ENCODE assay signal across 13 cellular contexts in genomic region chr3:65004316-65004715, GRCh38.
DNase-seq lines count a peak whose midpoint lies in the region; TF ChIP-seq lines count a peak whose summit lies in the region.
"Had no signal": no experiment of that assay in that cellular context is flagged by ENCODE, and none has a peak within 500 bp of the region (broad histone marks: within the 10 kb centered on the region; RNA-seq: fewer than 3 reads in every experiment).

No MANE protein-coding gene starts in this region.

- POLR2A ChIA-PET in BJ (lab: Charles Lee) (interaction anchor here (0.6 kb wide), 1 partner anchor 13 kb away, joined by 3 read pairs; no protein-coding TSS in a partner anchor), GM10248 (lab: Yijun Ruan, JAX) (no interaction called here)

- TF ChIP-seq CTCF in BJ (IDR thresholded peaks at IDR 0.05; ENCODE audit: insufficient read depth, low read depth, low read length) (no peak), mesothelial cell of epicardium (IDR thresholded peaks at IDR 0.05; ENCODE audit: unreplicated experiment) (no peak), GM10248 (IDR thresholded peaks at IDR 0.05; ENCODE audit: control extremely low read depth, extremely low read depth, low read depth, missing control alignments) (no peak), brain microvascular endothelial cell (IDR thresholded peaks at IDR 0.05; ENCODE audit: low read depth, low read length, missing control alignments) (no peak)

- H3K4me3 Mint-ChIP-seq in mesothelial cell of epicardium: no peak overlapping the region
- H3K4me3 Mint-ChIP-seq: CD14-positive monocyte; CD8-positive, alpha-beta T cell had no signal

- in situ Hi-C loops in brain microvascular endothelial cell (cut with HindIII; ENCODE audit: low pct_ligation_motif_present, low sequenced_read_pairs): no loop called here

- H3K4me3 ChIP-seq in BJ (ENCODE audit: low read depth, low read length): no peak overlapping the region
- H3K4me3 ChIP-seq in brain microvascular endothelial cell (ENCODE audit: low read depth, low read length): no peak overlapping the region
- H3K4me3 ChIP-seq: K562 had no signal

- H3K27me3 ChIP-seq in BJ (ENCODE audit: control insufficient read depth, insufficient read depth, low read length): no peaks in the 10 kb centered on the region
- H3K27me3 ChIP-seq in brain microvascular endothelial cell (replicated peaks): no peaks in the 10 kb centered on the region

- DNase-seq in BJ (ENCODE audit: low read depth) (peak; percentile 25), GM03348 (ENCODE audit: low spot score) (peak; percentile 20), caudate nucleus (lab: John Stamatoyannopoulos, UW) (no peak), mesothelial cell of epicardium (ENCODE audit: low spot score in 2 of 2, unreplicated experiment in 2 of 2) (no peak), ecto neural progenitor cell (ENCODE audit: low spot score) (no peak), GM10248 (ENCODE audit: extremely low spot score) (no peak), brain microvascular endothelial cell (no peak)
- DNase-seq in activated effector memory CD4-positive, alpha-beta T cell treated with Interleukin-2 at 50 U/mL for 16 hours: no peak
- DNase-seq: 8988T; CD8-positive, alpha-beta T cell; COR-L47 had no signal

- H3K9me3 Mint-ChIP-seq in mesothelial cell of epicardium: no peaks in the 10 kb centered on the region

- peak overlapping the region; percentile 27 for H3K27ac Mint-ChIP-seq in mesothelial cell of epicardium
- H3K27ac Mint-ChIP-seq: CD14-positive monocyte; CD8-positive, alpha-beta T cell had no signal

- H3K36me3 Mint-ChIP-seq in mesothelial cell of epicardium: no peaks in the 10 kb centered on the region
- H3K36me3 Mint-ChIP-seq: CD14-positive monocyte; CD8-positive, alpha-beta T cell had no signal

- peaks cover 39% of the 10 kb centered on the region for H3K4me1 Mint-ChIP-seq in mesothelial cell of epicardium
- H3K4me1 Mint-ChIP-seq: CD14-positive monocyte had no signal

- no peaks in the 10 kb centered on the region for H3K36me3 ChIP-seq in BJ (ENCODE audit: control insufficient read depth, insufficient read depth, low read length)
- H3K36me3 ChIP-seq in brain microvascular endothelial cell (replicated peaks): no peaks in the 10 kb centered on the region

- CTCF ChIA-PET in BJ (lab: Yijun Ruan, JAX) (interaction anchor here (0.6 kb wide), 1 partner anchor 263 kb away, joined by 3 read pairs; no protein-coding TSS in a partner anchor), GM10248 (lab: Yijun Ruan, JAX) (interaction anchor here (1.5 kb wide), 1 partner anchor 9 kb away, joined by 8 read pairs; no protein-coding TSS in a partner anchor)

- H3K27me3 Mint-ChIP-seq in mesothelial cell of epicardium (ENCODE audit: low read depth): no peaks in the 10 kb centered on the region

- H3K27ac ChIP-seq in caudate nucleus (ENCODE audit: low read depth, low read length): peak overlapping the region; percentile 32
- H3K27ac ChIP-seq in brain microvascular endothelial cell: no peak overlapping the region

Comparison
In these comparisons a context has a peak if more than half of its experiments do, and no peak if none do; other contexts are left out.
1. DNase-seq: peak in BJ (single experiment) and GM03348 (single experiment); none in caudate nucleus (0 of 61), mesothelial cell of epicardium (0 of 2), ecto neural progenitor cell (single experiment), activated effector memory CD4-positive, alpha-beta T cell treated with Interleukin-2 at 50 U/mL for 16 hours (single experiment), GM10248 (single experiment) and brain microvascular endothelial cell (single experiment).